Comparison of ENCODE assay signal across 20 cellular contexts in the genomic region with DNA sequence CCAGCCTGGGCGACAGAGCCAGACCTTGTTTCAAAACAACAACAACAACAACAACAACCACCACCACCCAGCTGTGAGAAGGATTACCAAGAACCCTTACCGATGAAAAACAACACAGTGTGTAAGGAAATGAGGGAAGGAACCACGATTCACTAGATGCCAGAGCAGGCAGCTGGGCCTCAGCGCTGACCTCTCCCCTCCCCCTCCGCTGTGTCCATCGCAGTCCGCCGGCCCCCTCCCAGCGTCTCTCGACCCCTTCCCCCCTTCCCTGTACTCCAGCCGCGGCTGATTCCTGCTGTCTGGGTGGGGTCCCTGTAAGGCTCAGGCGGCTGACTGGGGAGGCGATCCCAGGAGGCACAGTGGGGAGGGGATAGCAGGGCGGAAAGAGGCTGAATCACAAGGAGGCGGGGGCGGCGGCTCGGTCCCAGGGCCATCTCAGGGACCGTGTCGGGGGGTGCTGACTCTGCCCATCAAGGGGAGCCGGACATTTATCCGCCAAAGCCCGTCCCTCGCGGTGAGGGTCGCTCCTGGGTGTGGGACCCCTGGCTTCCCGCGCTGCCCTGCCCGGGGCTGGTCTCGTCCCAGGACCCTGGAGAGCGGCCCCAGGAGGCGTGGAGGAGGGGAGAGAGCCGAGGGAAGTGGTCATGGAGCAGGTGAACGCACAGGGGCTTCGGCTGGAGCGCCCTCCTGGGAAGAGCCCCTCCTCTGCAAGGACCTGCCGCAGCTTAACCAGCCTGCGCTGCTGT.
DNase-seq lines count a peak whose midpoint lies in the region; ATAC-seq, FAIRE-seq and TF ChIP-seq lines count a peak whose summit lies in the region.
"Had no signal": no experiment of that assay in that cellular context is flagged by ENCODE, and none has a peak within 500 bp of the region (broad histone marks: within the 10 kb centered on the region; RNA-seq: fewer than 3 reads in every experiment).

No MANE protein-coding gene starts in this region.

- H3K36me3 Mint-ChIP-seq in H9 (ENCODE audit: insufficient read depth in 1 of 3, low read depth in 3 of 3) = no peaks in the 10 kb centered on the region
- H3K36me3 Mint-ChIP-seq: memory B cell had no signal

- H3K79me2 ChIP-seq in H9 (ENCODE audit: insufficient read depth, low read length) = no peaks in the 10 kb centered on the region
- no peaks in the 10 kb centered on the region for H3K79me2 ChIP-seq in H1 (ENCODE audit: control insufficient read depth in 1 of 2, insufficient read depth in 2 of 2, low read length in 2 of 2)
- no peaks in the 10 kb centered on the region for H3K79me2 ChIP-seq in HepG2 (ENCODE audit: insufficient read depth, low read length)

- H2BK20ac ChIP-seq in H9 (ENCODE audit: low read depth, low read length, poor library complexity, severe bottlenecking) (no peak overlapping the region), H1 (ENCODE audit: low read length) (no peak overlapping the region)

- H4K20me1 ChIP-seq in H9 (ENCODE audit: control insufficient read depth, insufficient read depth, insufficient read length) (no peaks in the 10 kb centered on the region), H1 (replicated peaks in 1 of 2; ENCODE audit: control insufficient read depth in 1 of 2, insufficient read depth in 2 of 2, low read length in 2 of 2) (no peaks in the 10 kb centered on the region), HepG2 (ENCODE audit: insufficient read depth, low read length) (no peaks in the 10 kb centered on the region)

- no peak overlapping the region for H3K18ac ChIP-seq in H9 (ENCODE audit: insufficient read length, low read depth, low read length)
- no peak overlapping the region; the same call in 1 of the 2 replicates for H3K18ac ChIP-seq in H1 (ENCODE audit: extremely low read depth, low read length)

- H2BK15ac ChIP-seq in H9 (ENCODE audit: low read depth, low read length) (no peak overlapping the region), H1 (ENCODE audit: low read length) (no peak overlapping the region)

- ATAC-seq in HepG2 = no peak
- ATAC-seq: effector memory CD8-positive, alpha-beta T cell had no signal

- no peak overlapping the region for H3K27ac Mint-ChIP-seq in H9
- H3K27ac Mint-ChIP-seq: CD8-positive, alpha-beta memory T cell; effector memory CD8-positive, alpha-beta T cell; memory B cell; nephron had no signal

- H4K91ac ChIP-seq in H9 (ENCODE audit: insufficient read length, low read depth, low read length) (no peak overlapping the region), H1 (replicated peaks; ENCODE audit: insufficient read length, low read length) (no peak overlapping the region)

- H3K79me1 ChIP-seq in H9 (ENCODE audit: insufficient read depth, low read depth, low read length, poor library complexity, severe bottlenecking) (no peaks in the 10 kb centered on the region), H1 (ENCODE audit: low read depth, low read length) (no peaks in the 10 kb centered on the region)

- H3K56ac ChIP-seq in H9 (ENCODE audit: insufficient read length, low read depth, low read length) (no peak overlapping the region), H1 (replicated peaks; ENCODE audit: insufficient read length, low read depth, low read length) (no peak overlapping the region)

- H2BK5ac ChIP-seq in H9 (ENCODE audit: insufficient read length, low read length) (no peak overlapping the region), H1 (ENCODE audit: low read depth, low read length) (no peak overlapping the region)

- DNase-seq in H9 = peak; percentile 79
- peak; percentile 29 to 70 for DNase-seq in H1 (ENCODE audit: low read depth in 1 of 2, low spot score in 2 of 2)
- no peak for DNase-seq in HepG2 (ENCODE audit: low spot score)
- DNase-seq in stomach = peak; percentile 10
- no peak for DNase-seq in stimulated activated naive CD4-positive, alpha-beta T cell treated with Interleukin-2 at 50 U/mL for 16 hours (lab: John Stamatoyannopoulos, UW)
- no peak for DNase-seq in NCI-H1048 (lab: John Stamatoyannopoulos, UW)
- DNase-seq in effector CD8-positive, alpha-beta T cell (lab: John Stamatoyannopoulos, UW) = no peak
- DNase-seq: activated naive CD4-positive, alpha-beta T cell; amygdala; DMS79; effector memory CD8-positive, alpha-beta T cell; kidney glomerular epithelial cell; NCI-H526; SHP77; stimulated activated CD4-positive, alpha-beta T cell treated with anti-CD3 and anti-CD28 coated beads, Interleukin-12 subunit alpha, Interleukin-12 subunit beta, amount 100 ng/mL, for 4 hours; T-helper 1 cell had no signal

- intact Hi-C loops in HepG2 (cut with micrococcal nuclease; ENCODE audit: unreplicated experiment) (no loop called here), stomach (cut with DNase I; ENCODE audit: low total_unique reads) (no loop called here)

- no peak for FAIRE-seq in H1 (lab: Jason Lieb, UNC)
- no peak for FAIRE-seq in HepG2 (lab: Jason Lieb, UNC)

- no peak overlapping the region for H2BK120ac ChIP-seq in H9 (ENCODE audit: low read depth, low read length, poor library complexity, severe bottlenecking)
- no peak overlapping the region for H2BK120ac ChIP-seq in H1 (replicated peaks; ENCODE audit: low read depth, low read length)

- POLR2A ChIA-PET in H1 (lab: Charles Lee; ENCODE audit: partially characterized antibody) (no interaction called here), HepG2 (lab: Yijun Ruan, JAX) (no interaction called here)

- H3K9me3 ChIP-seq in H9 (ENCODE audit: control insufficient read depth, low read depth, low read length) (no peaks in the 10 kb centered on the region), H1 (ENCODE audit: insufficient read depth in 2 of 2, low read depth in 1 of 2, low read length in 1 of 2) (no peaks in the 10 kb centered on the region), HepG2 (ENCODE audit: low read length) (no peaks in the 10 kb centered on the region), stomach (peaks cover 0 to 8% (median 0%) of the 10 kb centered on the region in 4 donors)
- H3K9me3 ChIP-seq: suprapubic skin had no signal

- H3K4me3 ChIP-seq in H1 (ENCODE audit: extremely low read depth in 1 of 4, insufficient read depth in 2 of 4, low read depth in 3 of 4, low read length in 4 of 4) = peak overlapping the region; percentile 26 to 58 (median 40)
- no peak overlapping the region for H3K4me3 ChIP-seq in HepG2 (replicated peaks in 1 of 3; ENCODE audit: insufficient read depth in 1 of 3, low read depth in 2 of 3, low read length in 3 of 3)
- no peak overlapping the region for H3K4me3 ChIP-seq in stomach
- H3K4me3 ChIP-seq: suprapubic skin had no signal

- H3K23me2 ChIP-seq in H9 (ENCODE audit: insufficient read length, low read depth, low read length, poor library complexity, severe bottlenecking) (peaks cover 7% of the 10 kb centered on the region), H1 (ENCODE audit: low read depth, low read length) (no peaks in the 10 kb centered on the region; the same call in 1 of the 2 replicates)

- no peaks in the 10 kb centered on the region for H3K27me3 ChIP-seq in H9 (ENCODE audit: insufficient read depth, low read length)
- peaks cover 0 to 5% (median 0%) of the 10 kb centered on the region in 4 experiments; a peak in 2 of 7 replicates for H3K27me3 ChIP-seq in H1 (replicated peaks in 1 of 4; ENCODE audit: control insufficient read depth in 3 of 4, extremely low read depth in 1 of 4, insufficient read depth in 3 of 4, low read length in 3 of 4)
- no peaks in the 10 kb centered on the region; a peak in 1 of 5 replicates for H3K27me3 ChIP-seq in HepG2 (ENCODE audit: control insufficient read depth in 1 of 2, insufficient read depth in 2 of 2, low read length in 2 of 2)
- peaks cover 6 to 77% (median 33%) of the 10 kb centered on the region in 3 donors for H3K27me3 ChIP-seq in stomach

- H3K4me1 Mint-ChIP-seq in H9 = peaks cover 18 to 22% of the 10 kb centered on the region in 2 experiments
- H3K4me1 Mint-ChIP-seq: CD8-positive, alpha-beta memory T cell; memory B cell had no signal

- H3K27me3 Mint-ChIP-seq in H9 (ENCODE audit: low read depth) = peaks cover 20% of the 10 kb centered on the region

- H4K5ac ChIP-seq in H9 (ENCODE audit: insufficient read length, low read depth, low read length) (no peak overlapping the region), H1 (ENCODE audit: insufficient read length, low read depth, low read length) (peak overlapping the region; percentile 19)

- H3K14ac ChIP-seq in H9 (ENCODE audit: insufficient read depth, low read length) (no peak overlapping the region), H1 (ENCODE audit: insufficient read length) (no peak overlapping the region)

- H3K4ac ChIP-seq in H9 (ENCODE audit: low read depth, low read length) (no peak overlapping the region), H1 (replicated peaks; ENCODE audit: insufficient read length, low read depth, low read length) (no peak overlapping the region)

- TF ChIP-seq CTCF in H9 (conservative IDR thresholded peaks at IDR 0.05) (no peak), H1 (IDR thresholded peaks at IDR 0.05; ENCODE audit: control extremely low read depth in 1 of 3, insufficient read depth in 1 of 3, low read depth in 1 of 3, low read length in 3 of 3) (no peak), HepG2 (CRISPR knock-in tag; IDR thresholded peaks at IDR 0.05) (no peak), stomach (IDR thresholded peaks at IDR 0.05) (no peak)

- CTCF ChIA-PET in H1 (lab: Charles Lee; ENCODE audit: partially characterized antibody) (interaction anchor here (0.6 to 1.1 kb wide), 2 partner anchors 27 to 238 kb away, joined by 3 read pairs; no protein-coding TSS in a partner anchor), HepG2 (lab: Yijun Ruan, JAX; ENCODE audit: low intra/inter-chr PET ratio, low total read pairs) (no interaction called here)

- H3K9me3 Mint-ChIP-seq in H9 = no peaks in the 10 kb centered on the region
- H3K9me3 Mint-ChIP-seq: effector memory CD8-positive, alpha-beta T cell had no signal

- H2AK5ac ChIP-seq in H9 (ENCODE audit: insufficient read length, low read length) = no peak overlapping the region
- no peak overlapping the region for H2AK5ac ChIP-seq in H1 (ENCODE audit: low read depth, low read length)

- WGBS in H9 (ENCODE audit: extremely low coverage, insufficient read length, low lambda C conversion rate) = no CpG with 5 or more reads among the region's 39 CpGs
- WGBS in H1 (ENCODE audit: extremely low coverage in 1 of 2, insufficient coverage in 1 of 2, insufficient read length in 1 of 2, insufficient replicate concordance in 2 of 2, low coverage in 1 of 2, low lambda C conversion rate in 2 of 2, missing lambda C conversion rate in 1 of 2), 2 experiments = 11% methylated on average over 18 of the region's 39 CpGs; no CpG with 5 or more reads in 1 of the 2 experiments
- 68% methylated on average over 33 of the region's 39 CpGs for WGBS in HepG2 (ENCODE audit: low lambda C conversion rate)
- 4 to 11% (median 7%) methylated on average over 19 to 39 of the region's 39 CpGs for WGBS in stomach, 5 donors

- H3K9ac ChIP-seq in H9 (ENCODE audit: extremely low read depth, insufficient read length, low read length) (no peak overlapping the region), H1 (replicated peaks in 1 of 4; ENCODE audit: extremely low read depth in 1 of 4, low read depth in 3 of 4, low read length in 3 of 4) (peak overlapping the region in 1 of 4 experiments; percentile 17; a peak in 2 of 7 replicates), HepG2 (ENCODE audit: insufficient read depth, low read depth, low read length) (no peak overlapping the region)

- H2AFZ ChIP-seq in H9 (ENCODE audit: low read length) (no peak overlapping the region), H1 (ENCODE audit: low read length) (no peak overlapping the region), HepG2 (ENCODE audit: low read length) (no peak overlapping the region)

- no peaks in the 10 kb centered on the region for H3K4me1 ChIP-seq in H9 (ENCODE audit: insufficient read depth, low read length)
- H3K4me1 ChIP-seq in H1 (replicated peaks in 1 of 4; ENCODE audit: control insufficient read depth in 3 of 4, insufficient read depth in 4 of 4, low read length in 3 of 4) = peaks cover 0 to 12% (median 4%) of the 10 kb centered on the region in 4 experiments; a peak in 3 of 7 replicates
- peaks cover 26% of the 10 kb centered on the region for H3K4me1 ChIP-seq in HepG2 (ENCODE audit: insufficient read depth, low read length)
- H3K4me1 ChIP-seq in stomach = no peaks in the 10 kb centered on the region
- H3K4me1 ChIP-seq: suprapubic skin had no signal

- TF ChIP-seq RAD21 in H1 (IDR thresholded peaks at IDR 0.05 in 1 of 2, conservative IDR thresholded peaks at IDR 0.05 in 1 of 2; ENCODE audit: low read depth in 2 of 2, low read length in 2 of 2) (peak in 1 of 2 experiments; percentile 1; a peak in 1 of 4 replicates), HepG2 (CRISPR knock-in tag; IDR thresholded peaks at IDR 0.05) (no peak)

- TF ChIP-seq POLR2A in H1 (IDR thresholded peaks at IDR 0.05; ENCODE audit: control extremely low read depth in 1 of 2, low read depth in 2 of 2, low read length in 2 of 2) (no peak), HepG2 (IDR thresholded peaks at IDR 0.05; ENCODE audit: insufficient read depth in 1 of 2, low read depth in 2 of 2, low read length in 2 of 2) (no peak), stomach (IDR thresholded peaks at IDR 0.05) (no peak)

- H3T11ph ChIP-seq in H9 (ENCODE audit: low read length) = no peak overlapping the region

- no peak overlapping the region for H4K8ac ChIP-seq in H9 (replicated peaks; ENCODE audit: insufficient read length, low read depth, low read length)
- peak overlapping the region; percentile 32; the same call in 1 of the 2 replicates for H4K8ac ChIP-seq in H1 (ENCODE audit: extremely low read depth, insufficient read depth, low read length)

- H3K23ac ChIP-seq in H9 (ENCODE audit: insufficient read length, low read depth, low read length) (no peak overlapping the region), H1 (ENCODE audit: insufficient read length) (no peak overlapping the region)

- BruUV-seq in HepG2 (replicated peaks; lab: Mats Ljungman, UMichigan) = no TSS peak

- no peak for TF ChIP-seq EP300 in H1 (IDR thresholded peaks at IDR 0.05; ENCODE audit: borderline replicate concordance in 1 of 2, low read depth in 2 of 2, low read length in 2 of 2)
- TF ChIP-seq EP300 in HepG2 (IDR thresholded peaks at IDR 0.05; ENCODE audit: low read depth in 2 of 2, low read length in 2 of 2) = no peak
- TF ChIP-seq EP300 in HepG2 (CRISPR knock-in tag; IDR thresholded peaks at IDR 0.05; ENCODE audit: borderline replicate concordance) = no peak
- no peak for TF ChIP-seq EP300 in stomach (IDR thresholded peaks at IDR 0.05)

- in situ Hi-C loops in HepG2 (cut with HindIII; ENCODE audit: extremely low pct_ligation_motif_present, low pct_unique_long_range_greater_than_20kb) = no loop called here

- no peak overlapping the region for H2BK12ac ChIP-seq in H9 (ENCODE audit: insufficient read length, low read depth, low read length)
- no peak overlapping the region for H2BK12ac ChIP-seq in H1 (ENCODE audit: low read depth, low read length)

- no peak overlapping the region for H3K27ac ChIP-seq in H9 (ENCODE audit: insufficient read length, low read depth, low read length)
- no peak overlapping the region for H3K27ac ChIP-seq in H1 (ENCODE audit: low read depth, low read length)
- H3K27ac ChIP-seq in HepG2 (ENCODE audit: extremely low read length, insufficient read depth, low read length) = no peak overlapping the region
- H3K27ac ChIP-seq in stomach = no peak overlapping the region
- H3K27ac ChIP-seq: suprapubic skin had no signal

- H3K36me3 ChIP-seq in H1 (ENCODE audit: control insufficient read depth in 2 of 4, insufficient read depth in 4 of 4, low read length in 3 of 4) (no peaks in the 10 kb centered on the region), HepG2 (replicated peaks in 1 of 2; ENCODE audit: control insufficient read depth in 1 of 2, insufficient read depth in 2 of 2, low read length in 2 of 2) (no peaks in the 10 kb centered on the region), stomach (no peaks in the 10 kb centered on the region)
- H3K36me3 ChIP-seq: suprapubic skin had no signal

- peak overlapping the region; percentile 50 for H3K4me2 ChIP-seq in H9 (ENCODE audit: insufficient read depth, insufficient read length, low read length)
- peak overlapping the region; percentile 49 to 71 for H3K4me2 ChIP-seq in H1 (ENCODE audit: insufficient read depth in 1 of 2, low read depth in 2 of 2, low read length in 2 of 2)
- no peak overlapping the region for H3K4me2 ChIP-seq in HepG2 (ENCODE audit: low read depth, low read length)

- peak overlapping the region; percentile 60 to 78 for H3K4me3 Mint-ChIP-seq in H9
- H3K4me3 Mint-ChIP-seq: CD8-positive, alpha-beta memory T cell; effector memory CD8-positive, alpha-beta T cell; memory B cell had no signal

Comparison
In these comparisons a context has a peak if more than half of its experiments do, and no peak if none do; other contexts are left out.
1. DNase-seq: peak in H9 (single experiment), H1 (2 of 2) and stomach (single experiment); none in HepG2 (single experiment), stimulated activated naive CD4-positive, alpha-beta T cell treated with Interleukin-2 at 50 U/mL for 16 hours (single experiment), NCI-H1048 (single experiment) and effector CD8-positive, alpha-beta T cell (single experiment).
2. H3K4me3 ChIP-seq: peak in H1 (4 of 4); none in HepG2 (0 of 3) and stomach (0 of 4).